Comparison of ENCODE assay signal across 2 cellular contexts in the genomic region with DNA sequence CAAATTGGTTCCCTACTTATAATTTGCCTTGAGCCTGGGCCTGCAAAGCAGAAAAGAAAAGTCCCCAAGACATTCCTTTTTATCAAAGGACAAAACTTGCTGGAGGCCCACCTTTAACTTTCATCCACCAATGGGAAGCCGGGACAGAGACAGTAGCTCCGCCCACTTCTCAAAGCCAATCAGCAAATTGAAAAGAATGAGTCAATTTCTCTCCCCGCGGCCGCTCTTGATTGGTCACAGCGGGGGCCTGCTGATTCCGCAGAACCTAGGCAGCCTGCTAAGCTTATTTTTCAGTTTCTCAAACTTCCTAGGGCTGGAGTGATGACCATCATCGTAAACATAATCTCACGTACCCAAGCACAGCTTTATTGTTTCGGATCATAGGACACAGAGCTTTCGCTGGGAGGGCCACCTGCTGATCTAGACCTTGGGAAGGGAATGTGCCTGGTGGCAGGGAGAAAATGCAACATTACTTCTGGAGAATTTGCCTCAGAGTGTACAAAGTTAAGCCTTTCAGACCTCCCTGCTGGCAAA.
TF ChIP-seq lines count a peak whose summit lies in the region.

A gene with protein sequence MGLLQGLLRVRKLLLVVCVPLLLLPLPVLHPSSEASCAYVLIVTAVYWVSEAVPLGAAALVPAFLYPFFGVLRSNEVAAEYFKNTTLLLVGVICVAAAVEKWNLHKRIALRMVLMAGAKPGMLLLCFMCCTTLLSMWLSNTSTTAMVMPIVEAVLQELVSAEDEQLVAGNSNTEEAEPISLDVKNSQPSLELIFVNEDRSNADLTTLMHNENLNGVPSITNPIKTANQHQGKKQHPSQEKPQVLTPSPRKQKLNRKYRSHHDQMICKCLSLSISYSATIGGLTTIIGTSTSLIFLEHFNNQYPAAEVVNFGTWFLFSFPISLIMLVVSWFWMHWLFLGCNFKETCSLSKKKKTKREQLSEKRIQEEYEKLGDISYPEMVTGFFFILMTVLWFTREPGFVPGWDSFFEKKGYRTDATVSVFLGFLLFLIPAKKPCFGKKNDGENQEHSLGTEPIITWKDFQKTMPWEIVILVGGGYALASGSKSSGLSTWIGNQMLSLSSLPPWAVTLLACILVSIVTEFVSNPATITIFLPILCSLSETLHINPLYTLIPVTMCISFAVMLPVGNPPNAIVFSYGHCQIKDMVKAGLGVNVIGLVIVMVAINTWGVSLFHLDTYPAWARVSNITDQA (minus strand): TSS at position 51 of the 534 bp plus-strand sequence. CDS start 690 bp downstream, outside the sequence.

TF ChIP-seq in HCT116, 20 proteins besides CTCF, POLR2A, EP300 and RAD21:
- TF ChIP-seq ZFX (IDR thresholded peaks at IDR 0.05) (no peak), JUND (IDR thresholded peaks at IDR 0.05) (no peak), POLR2AphosphoS5 (IDR thresholded peaks at IDR 0.05; ENCODE audit: low read depth, low read length) (no peak), ZNF274 (IDR thresholded peaks at IDR 0.05; ENCODE audit: low read depth, low read length) (no peak), YY1 (IDR thresholded peaks at IDR 0.05; ENCODE audit: extremely low read depth, insufficient replicate concordance, low read depth, low read length) (no peak), ELF1 (IDR thresholded peaks at IDR 0.05; ENCODE audit: borderline replicate concordance, low read depth) (no peak), EZH2phosphoT487 (IDR thresholded peaks at IDR 0.05; ENCODE audit: borderline replicate concordance) (no peak), TCF7L2 (IDR thresholded peaks at IDR 0.05; ENCODE audit: borderline replicate concordance, extremely low read depth, insufficient read depth, insufficient read length) (no peak), CBX3 (IDR thresholded peaks at IDR 0.05; ENCODE audit: low read depth) (no peak), EZH2 (IDR thresholded peaks at IDR 0.05) (no peak), SRF (IDR thresholded peaks at IDR 0.05; ENCODE audit: low read depth) (no peak), FOSL1 (IDR thresholded peaks at IDR 0.05; ENCODE audit: low read depth) (no peak)
- TF ChIP-seq, protein P1, sequence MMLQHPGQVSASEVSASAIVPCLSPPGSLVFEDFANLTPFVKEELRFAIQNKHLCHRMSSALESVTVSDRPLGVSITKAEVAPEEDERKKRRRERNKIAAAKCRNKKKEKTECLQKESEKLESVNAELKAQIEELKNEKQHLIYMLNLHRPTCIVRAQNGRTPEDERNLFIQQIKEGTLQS (IDR thresholded peaks at IDR 0.05), result no peak
- TF ChIP-seq, protein P2, sequence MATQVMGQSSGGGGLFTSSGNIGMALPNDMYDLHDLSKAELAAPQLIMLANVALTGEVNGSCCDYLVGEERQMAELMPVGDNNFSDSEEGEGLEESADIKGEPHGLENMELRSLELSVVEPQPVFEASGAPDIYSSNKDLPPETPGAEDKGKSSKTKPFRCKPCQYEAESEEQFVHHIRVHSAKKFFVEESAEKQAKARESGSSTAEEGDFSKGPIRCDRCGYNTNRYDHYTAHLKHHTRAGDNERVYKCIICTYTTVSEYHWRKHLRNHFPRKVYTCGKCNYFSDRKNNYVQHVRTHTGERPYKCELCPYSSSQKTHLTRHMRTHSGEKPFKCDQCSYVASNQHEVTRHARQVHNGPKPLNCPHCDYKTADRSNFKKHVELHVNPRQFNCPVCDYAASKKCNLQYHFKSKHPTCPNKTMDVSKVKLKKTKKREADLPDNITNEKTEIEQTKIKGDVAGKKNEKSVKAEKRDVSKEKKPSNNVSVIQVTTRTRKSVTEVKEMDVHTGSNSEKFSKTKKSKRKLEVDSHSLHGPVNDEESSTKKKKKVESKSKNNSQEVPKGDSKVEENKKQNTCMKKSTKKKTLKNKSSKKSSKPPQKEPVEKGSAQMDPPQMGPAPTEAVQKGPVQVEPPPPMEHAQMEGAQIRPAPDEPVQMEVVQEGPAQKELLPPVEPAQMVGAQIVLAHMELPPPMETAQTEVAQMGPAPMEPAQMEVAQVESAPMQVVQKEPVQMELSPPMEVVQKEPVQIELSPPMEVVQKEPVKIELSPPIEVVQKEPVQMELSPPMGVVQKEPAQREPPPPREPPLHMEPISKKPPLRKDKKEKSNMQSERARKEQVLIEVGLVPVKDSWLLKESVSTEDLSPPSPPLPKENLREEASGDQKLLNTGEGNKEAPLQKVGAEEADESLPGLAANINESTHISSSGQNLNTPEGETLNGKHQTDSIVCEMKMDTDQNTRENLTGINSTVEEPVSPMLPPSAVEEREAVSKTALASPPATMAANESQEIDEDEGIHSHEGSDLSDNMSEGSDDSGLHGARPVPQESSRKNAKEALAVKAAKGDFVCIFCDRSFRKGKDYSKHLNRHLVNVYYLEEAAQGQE (IDR thresholded peaks at IDR 0.05; ENCODE audit: low read depth), result no peak

TF ChIP-seq in WTC11, 78 proteins besides CTCF, POLR2A, EP300 and RAD21:
- TF ChIP-seq NFYB (CRISPR knock-in tag; conservative IDR thresholded peaks at IDR 0.05; ENCODE audit: low read depth), result peak; percentile 46; the same call in 1 of the 2 replicates
- TF ChIP-seq, protein P1 (CRISPR knock-in tag; conservative IDR thresholded peaks at IDR 0.05), result no peak
TF ChIP-seq in WTC11: peak in this region for 1.
